Comparison of ENCODE assay signal across 8 cellular contexts in the genomic region with DNA sequence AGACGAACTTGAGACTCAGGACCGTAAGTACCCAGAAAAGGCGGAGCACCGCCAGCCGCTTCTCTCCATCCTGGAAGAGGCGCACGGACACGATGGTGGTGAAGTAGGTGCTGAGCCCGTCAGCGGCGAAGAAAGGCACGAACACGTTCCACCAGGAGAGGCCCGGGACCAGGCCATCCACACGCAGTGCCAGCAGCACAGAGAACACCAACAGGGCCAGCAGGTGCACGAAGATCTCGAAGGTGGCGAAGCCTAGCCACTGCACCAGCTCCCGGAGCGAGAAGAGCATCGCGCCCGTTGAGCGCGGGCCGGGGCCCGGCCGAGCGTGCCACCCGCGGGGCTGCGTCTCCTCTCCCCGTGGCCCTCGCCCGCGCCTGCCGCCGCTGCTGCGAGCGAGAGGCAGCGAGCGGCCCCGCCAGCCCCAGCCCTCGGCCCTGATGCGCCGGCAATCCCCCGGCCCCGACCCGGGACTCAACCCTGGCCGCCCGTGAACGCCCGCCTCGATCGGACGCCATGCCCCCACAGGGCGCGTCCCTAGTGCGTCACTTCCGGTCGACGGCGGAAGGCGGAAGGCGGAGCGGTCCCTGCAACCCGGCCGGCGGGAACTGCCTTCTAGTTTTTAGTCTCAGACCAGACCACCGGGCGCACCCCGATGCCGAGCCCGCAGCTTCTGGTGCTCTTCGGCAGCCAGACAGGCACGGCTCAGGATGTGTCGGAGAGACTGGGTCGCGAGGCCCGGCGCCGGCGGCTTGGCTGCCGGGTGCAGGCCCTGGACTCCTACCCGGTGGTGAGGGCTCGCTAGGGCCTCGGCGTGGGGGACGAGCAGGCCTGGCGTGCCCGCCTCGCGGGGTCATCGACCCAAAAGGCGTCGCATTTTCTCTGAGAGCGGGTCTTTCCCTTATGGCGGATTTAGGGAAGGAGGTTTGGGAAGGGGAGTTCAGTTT. TPM values are rescaled to one million over a fixed set of nuclear protein-coding genes. Genes with fewer than 3 reads are reported as not detected.
DNase-seq lines count a peak whose midpoint lies in the region; ATAC-seq and TF ChIP-seq lines count a peak whose summit lies in the region.

A gene (plus strand): TSS at position 575 of the 944 bp plus-strand sequence. CDS start 78 bp downstream, at position 653.
A gene with protein sequence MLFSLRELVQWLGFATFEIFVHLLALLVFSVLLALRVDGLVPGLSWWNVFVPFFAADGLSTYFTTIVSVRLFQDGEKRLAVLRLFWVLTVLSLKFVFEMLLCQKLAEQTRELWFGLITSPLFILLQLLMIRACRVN (minus strand): TSS at position 523 of the 944 bp plus-strand sequence. CDS start 234 bp downstream, at position 289.

- peak within 1 kb of the TSS; percentile 72 to 94 (median 87) for H3K27ac ChIP-seq in heart left ventricle
- peak within 1 kb of the TSS; percentile 64 to 89 (median 84) for H3K27ac ChIP-seq in tibial nerve

- H3K36me3 Mint-ChIP-seq in T-helper 17 cell (ENCODE audit: low read depth): peaks cover 5% of the 10 kb centered on the region

- TF ChIP-seq CTCF in heart left ventricle (IDR thresholded peaks at IDR 0.05): no peak
- no peak for TF ChIP-seq CTCF in tibial nerve (IDR thresholded peaks at IDR 0.05)

- WGBS in heart left ventricle, 4 donors: 0% methylated on average over 45 to 98 of the region's 98 CpGs
- WGBS in tibial nerve, 2 donors: 0 to 1% methylated on average over 32 to 38 of the region's 98 CpGs

- intact Hi-C loops in heart left ventricle (cut with DNase I): loop anchor here in 2 of 10 donors (2.0 kb wide), 1 partner anchor 17 kb away; a partner anchor contains a TSS

- in situ Hi-C loops in HAP-1 (cut with MboI; ENCODE audit: low sequenced_read_pairs): no loop called here

- peaks cover 36% of the 10 kb centered on the region for H3K4me1 Mint-ChIP-seq in T-helper 17 cell

- H3K4me3 Mint-ChIP-seq in T-helper 17 cell: peak within 1 kb of the TSS; percentile 91

- peak within 1 kb of the TSS; percentile 93 for H3K27ac Mint-ChIP-seq in T-helper 17 cell

- H3K4me3 ChIP-seq in HAP-1: peak within 1 kb of the TSS; percentile 90
- peak within 1 kb of the TSS; percentile 73 to 100 (median 98) for H3K4me3 ChIP-seq in heart left ventricle
- peak within 1 kb of the TSS; percentile 96 to 99 (median 96) for H3K4me3 ChIP-seq in tibial nerve

- peak in 1 of 2 donors; percentile 96 for TF ChIP-seq EP300 in tibial nerve (IDR thresholded peaks at IDR 0.05)

- peaks cover 21% of the 10 kb centered on the region for H3K36me3 ChIP-seq in HAP-1 (replicated peaks)
- peaks cover 0 to 24% (median 0%) of the 10 kb centered on the region in 9 donors for H3K36me3 ChIP-seq in heart left ventricle
- H3K36me3 ChIP-seq in tibial nerve: peaks cover 0 to 25% (median 0%) of the 10 kb centered on the region in 3 donors

- H3K27me3 ChIP-seq in HAP-1 (ENCODE audit: low read depth) (no peaks in the 10 kb centered on the region), heart left ventricle (no peaks in the 10 kb centered on the region), tibial nerve (no peaks in the 10 kb centered on the region)

- ATAC-seq in T-helper 17 cell (peak; percentile 53), heart left ventricle (peak in 3 of 4 donors; percentile 48 to 69 (median 68))

- TF ChIP-seq POLR2A in heart left ventricle (IDR thresholded peaks at IDR 0.05) (peak; percentile 35 to 83), tibial nerve (IDR thresholded peaks at IDR 0.05) (peak; percentile 60 to 71)

- no peaks in the 10 kb centered on the region for H3K27me3 Mint-ChIP-seq in T-helper 17 cell

- peak; percentile 69 for DNase-seq in DMS79 (lab: John Stamatoyannopoulos, UW)
- peak; percentile 60 to 95 for DNase-seq in HAP-1 (ENCODE audit: low spot score in 2 of 2)
- peak; percentile 20 for DNase-seq in NCI-H1436 treated with DMSO at 0.1 percent for 48 hours (lab: John Stamatoyannopoulos, UW)
- peak; percentile 86 to 93 (median 88) for DNase-seq in T-helper 17 cell
- DNase-seq in amniotic epithelial cell (ENCODE audit: low read depth): peak; percentile 67
- DNase-seq in heart left ventricle: peak; percentile 92 to 97 (median 94)
- peak; percentile 84 for DNase-seq in pons (ENCODE audit: low spot score)
- DNase-seq in tibial nerve (ENCODE audit: low spot score in 2 of 2): peak; percentile 80 to 89

- H3K4me1 ChIP-seq in HAP-1 (peaks cover 23% of the 10 kb centered on the region), heart left ventricle (peaks cover 7 to 64% (median 50%) of the 10 kb centered on the region in 12 donors), tibial nerve (peaks cover 6 to 60% (median 45%) of the 10 kb centered on the region in 4 donors)

- H3K9me3 ChIP-seq in HAP-1 (no peaks in the 10 kb centered on the region), T-helper 17 cell (ENCODE audit: control insufficient read depth, low read length, poor library complexity, severe bottlenecking) (no peaks in the 10 kb centered on the region), heart left ventricle (no peaks in the 10 kb centered on the region), tibial nerve (no peaks in the 10 kb centered on the region)

RNA-seq across cellular contexts. Expression of the first gene that starts in this region (rescaled TPM):
- total RNA-seq in T-helper 17 cell (10 to 100 TPM; 24.0 to 30.7 TPM), heart left ventricle (1 to 10 TPM; 4.5 to 9.6 (median 6.1) TPM), tibial nerve (10 to 100 TPM in 3 of 4 donors, 1 to 10 TPM in 1; 9.4 to 20.1 (median 14.3) TPM)
- polyA plus RNA-seq in heart left ventricle: 1 to 10 TPM; 6.2 to 9.2 TPM

RNA-seq across cellular contexts. Expression of the second gene that starts in this region (rescaled TPM):
- total RNA-seq in T-helper 17 cell (10 to 100 TPM; 21.3 to 21.4 TPM), heart left ventricle (10 to 100 TPM; 30.8 to 43.7 (median 39.9) TPM), tibial nerve (10 to 100 TPM; 23.1 to 47.9 (median 30.0) TPM)
- 10 to 100 TPM; 49.8 to 52.0 TPM for polyA plus RNA-seq in heart left ventricle

Comparison
In these comparisons a context has a peak if more than half of its experiments do, and no peak if none do; other contexts are left out.
1. Peak in every context shown above with its lines: DNase-seq, ATAC-seq, H3K4me3 ChIP-seq and H3K27ac ChIP-seq.
2. DNase-seq: peak in every context shown above with its lines; median percentile 94 in heart left ventricle; 88 in T-helper 17 cell; 84 in tibial nerve; 84 in pons; 78 in HAP-1; 69 in DMS79; 67 in amniotic epithelial cell; 20 in NCI-H1436 treated with DMSO at 0.1 percent for 48 hours.